31 cellular contexts compared by ENCODE assay signal in genomic region chrX:118989886-118990285, GRCh38. TPM values are rescaled to one million over a fixed set of nuclear protein-coding genes. Genes with fewer than 3 reads are reported as not detected.
"Had no signal": no experiment of that assay in that cellular context is flagged by ENCODE, and none has a peak within 500 bp of the region (broad histone marks: within the 10 kb centered on the region; RNA-seq: fewer than 3 reads in every experiment).

No MANE protein-coding gene starts in this region.

- H3K9me3 ChIP-seq: esophagus muscularis mucosa, gastroesophageal sphincter, heart right ventricle had no signal

- H3K36me3 ChIP-seq: brain microvascular endothelial cell had no signal

- ATAC-seq: activated T-cell treated with anti-CD3 and anti-CD28 coated beads, Interleukin-2, amount 50 U/mL, for 4 hours; activated T-helper 17 cell treated with anti-CD3 and anti-CD28 coated beads, Interleukin-2, amount 50 U/mL, for 72 hours; foreskin keratinocyte; gastroesophageal sphincter; heart right ventricle; T-helper 17 cell had no signal

- H3K27me3 Mint-ChIP-seq: activated CD4-positive, alpha-beta memory T cell treated with anti-CD3 and anti-CD28 coated beads, Interleukin-2, amount 10 ng/mL, durations not matched to agents 7 days and 5 days; activated CD4-positive, alpha-beta T cell treated with anti-CD3 and anti-CD28 coated beads, Interleukin-2, amount 10 ng/mL, durations not matched to agents 7 days and 5 days; activated naive CD8-positive, alpha-beta T cell; activated T-helper 17 cell treated with anti-CD3 and anti-CD28 coated beads, Interleukin-2, amount 50 U/mL, for 72 hours; dendritic cell treated with granulocyte-macrophage colony-stimulating factor and Interleukin-4, amounts not matched to agents 40 ng/mL and 50 ng/mL, for 4 days; T-helper 17 cell had no signal

- H3K4me3 ChIP-seq: coronary artery, dorsolateral prefrontal cortex, esophagus muscularis mucosa, gastroesophageal sphincter, heart right ventricle had no signal

- H3K27ac ChIP-seq: brain microvascular endothelial cell, coronary artery, dorsolateral prefrontal cortex, esophagus muscularis mucosa, foreskin keratinocyte, gastroesophageal sphincter, heart right ventricle had no signal

- FAIRE-seq: bronchial epithelial cell had no signal

- H3K4me3 Mint-ChIP-seq: activated CD4-positive, alpha-beta memory T cell treated with anti-CD3 and anti-CD28 coated beads, Interleukin-2, amount 10 ng/mL, durations not matched to agents 7 days and 5 days; activated CD4-positive, alpha-beta T cell treated with anti-CD3 and anti-CD28 coated beads, Interleukin-2, amount 10 ng/mL, durations not matched to agents 7 days and 5 days; activated naive CD8-positive, alpha-beta T cell; activated T-cell treated with anti-CD3 and anti-CD28 coated beads, Interleukin-2, amount 50 U/mL, for 4 hours; activated T-helper 17 cell treated with anti-CD3 and anti-CD28 coated beads, Interleukin-2, amount 50 U/mL, for 72 hours; central memory CD8-positive, alpha-beta T cell; dendritic cell treated with granulocyte-macrophage colony-stimulating factor and Interleukin-4, amounts not matched to agents 40 ng/mL and 50 ng/mL, for 4 days; T-helper 17 cell; T-helper 2 cell treated with Interferon-gamma antibody and Interleukin-4, amounts not matched to agents 5 μg/mL and 100 μg/mL, for 36 hours had no signal

- H3K27ac Mint-ChIP-seq: activated CD4-positive, alpha-beta memory T cell treated with anti-CD3 and anti-CD28 coated beads, Interleukin-2, amount 10 ng/mL, durations not matched to agents 7 days and 5 days; activated CD4-positive, alpha-beta T cell treated with anti-CD3 and anti-CD28 coated beads, Interleukin-2, amount 10 ng/mL, durations not matched to agents 7 days and 5 days; activated naive CD8-positive, alpha-beta T cell; dendritic cell treated with granulocyte-macrophage colony-stimulating factor and Interleukin-4, amounts not matched to agents 40 ng/mL and 50 ng/mL, for 4 days; T-helper 2 cell treated with Interferon-gamma antibody and Interleukin-4, amounts not matched to agents 5 μg/mL and 100 μg/mL, for 36 hours had no signal

- DNase-seq: activated CD4-positive, alpha-beta memory T cell treated with anti-CD3 and anti-CD28 coated beads, Interleukin-2, amount 10 ng/mL, durations not matched to agents 7 days and 5 days; activated CD4-positive, alpha-beta T cell treated with anti-CD3 and anti-CD28 coated beads for 1 hour; activated CD4-positive, alpha-beta T cell treated with anti-CD3 and anti-CD28 coated beads for 4 hours; activated CD4-positive, alpha-beta T cell treated with anti-CD3 and anti-CD28 coated beads, Interleukin-2, amount 10 ng/mL, durations not matched to agents 7 days and 5 days; activated CD4-positive, alpha-beta T cell treated with anti-CD3 and anti-CD28 coated beads, Interleukin-2, amount 50 U/mL, for 4 hours; activated CD8-positive, alpha-beta memory T cell treated with anti-CD3 and anti-CD28 coated beads for 24 hours; activated effector memory CD4-positive, alpha-beta T cell treated with Interleukin-2 at 50 U/mL for 16 hours; activated gamma-delta T cell treated with Interleukin-2 at 50 U/mL for 16 hours; activated naive CD4-positive, alpha-beta T cell treated with anti-CD3 and anti-CD28 coated beads, Interleukin-2, amount 50 U/mL, for 16 hours; activated naive CD4-positive, alpha-beta T cell treated with Interleukin-2 at 50 U/mL for 16 hours; activated T-cell treated with anti-CD3 and anti-CD28 coated beads, Interleukin-2, amount 50 U/mL, for 4 hours; amniotic stem cell; anterior cingulate cortex; brain microvascular endothelial cell; dorsolateral prefrontal cortex; effector memory CD4-positive, alpha-beta T cell; erythroblast; foreskin keratinocyte; heart right ventricle; T-helper 1 cell; T-helper 17 cell; T1000 had no signal

- H3K9me3 Mint-ChIP-seq: activated CD4-positive, alpha-beta memory T cell treated with anti-CD3 and anti-CD28 coated beads, Interleukin-2, amount 10 ng/mL, durations not matched to agents 7 days and 5 days; activated CD4-positive, alpha-beta T cell treated with anti-CD3 and anti-CD28 coated beads, Interleukin-2, amount 10 ng/mL, durations not matched to agents 7 days and 5 days; activated T-cell treated with anti-CD3 and anti-CD28 coated beads, Interleukin-2, amount 50 U/mL, for 4 hours; activated T-helper 17 cell treated with anti-CD3 and anti-CD28 coated beads, Interleukin-2, amount 50 U/mL, for 72 hours; central memory CD8-positive, alpha-beta T cell; dendritic cell treated with granulocyte-macrophage colony-stimulating factor and Interleukin-4, amounts not matched to agents 40 ng/mL and 50 ng/mL, for 4 days; T-helper 2 cell treated with Interferon-gamma antibody and Interleukin-4, amounts not matched to agents 5 μg/mL and 100 μg/mL, for 36 hours had no signal

- H3K27me3 ChIP-seq: brain microvascular endothelial cell, esophagus muscularis mucosa, foreskin keratinocyte, gastroesophageal sphincter, heart right ventricle had no signal

- H3K4me1 ChIP-seq: esophagus muscularis mucosa, foreskin keratinocyte, gastroesophageal sphincter, heart right ventricle had no signal

- H3K4me1 Mint-ChIP-seq: activated T-helper 17 cell treated with anti-CD3 and anti-CD28 coated beads, Interleukin-2, amount 50 U/mL, for 72 hours had no signal

RNA-seq across cellular contexts. Expression of gene LONRF3, which starts 15.5 kb away (rescaled TPM):
- total RNA-seq: foreskin keratinocyte had no signal
- polyA plus RNA-seq: foreskin keratinocyte had no signal
